Comparison of ENCODE assay signal across 1 cellular context in genomic region chr11:9719949-9720646, GRCh38.
TF ChIP-seq lines count a peak whose summit lies in the region.

No MANE protein-coding gene starts in this region.

TF ChIP-seq in GM12878, 131 proteins besides CTCF, POLR2A, EP300 and RAD21:
- TF ChIP-seq MEF2B (IDR thresholded peaks at IDR 0.05; ENCODE audit: partially characterized antibody, poor library complexity, severe bottlenecking), result peak; percentile 26
- TF ChIP-seq MEF2A (IDR thresholded peaks at IDR 0.05; ENCODE audit: insufficient read depth, low read depth, low read length), result 0 out of 2 replicates have a peak, but pooled peaks have one; percentile 16
- no peak for TF ChIP-seq ZNF24 (IDR thresholded peaks at IDR 0.05)
